In genomic region chr6:139531148-139531547, GRCh38 we compare ENCODE assay signal across 8 cellular contexts.
DNase-seq lines count a peak whose midpoint lies in the region; ATAC-seq and TF ChIP-seq lines count a peak whose summit lies in the region.
"Had no signal": no experiment of that assay in that cellular context is flagged by ENCODE, and none has a peak within 500 bp of the region (broad histone marks: within the 10 kb centered on the region; RNA-seq: fewer than 3 reads in every experiment).

No MANE protein-coding gene starts in this region.

- WGBS in spleen, 5 donors, result 78 to 87% (median 79%) methylated on average over 6 of the region's 6 CpGs

- H3K27me3 Mint-ChIP-seq in central memory CD8-positive, alpha-beta T cell, result no peaks in the 10 kb centered on the region

- H3K36me3 ChIP-seq in SK-N-MC (ENCODE audit: insufficient read depth, low read length), result peaks cover 8% of the 10 kb centered on the region; the same call in 1 of the 2 replicates
- no peaks in the 10 kb centered on the region for H3K36me3 ChIP-seq in spleen

- H3K27ac ChIP-seq in SK-N-MC, result peak overlapping the region; percentile 94
- H3K27ac ChIP-seq in spleen, result peak overlapping the region in 7 of 8 donors; percentile 10 to 65 (median 59)
- H3K27ac ChIP-seq: HL-60 had no signal

- H3K4me3 Mint-ChIP-seq in central memory CD8-positive, alpha-beta T cell, result peak overlapping the region; percentile 75

- H3K9me3 ChIP-seq in SK-N-MC (ENCODE audit: low read depth, low read length) (peaks cover 6% of the 10 kb centered on the region; the same call in 1 of the 2 replicates), spleen (no peaks in the 10 kb centered on the region)

- no peak for TF ChIP-seq CTCF in spleen (IDR thresholded peaks at IDR 0.05 in 8 of 11, conservative IDR thresholded peaks at IDR 0.05 in 3 of 11)

- peaks cover 41% of the 10 kb centered on the region for H3K4me1 Mint-ChIP-seq in central memory CD8-positive, alpha-beta T cell

- peaks cover 6 to 43% (median 23%) of the 10 kb centered on the region in 6 donors for H3K4me1 ChIP-seq in spleen

- intact Hi-C loops in spleen (cut with DNase I; ENCODE audit: low total_unique reads), result no loop called here

- ATAC-seq in GM21529 (IDR thresholded peaks at IDR 0.05; ENCODE audit: unreplicated experiment) (peak; percentile 59), GM19395 (IDR thresholded peaks at IDR 0.05; ENCODE audit: unreplicated experiment) (no peak), GM21786 (IDR thresholded peaks at IDR 0.05; ENCODE audit: unreplicated experiment) (no peak)
- ATAC-seq in central memory CD8-positive, alpha-beta T cell (replicated peaks; ENCODE audit: extremely low read depth, poor library complexity, severe bottlenecking), result peak; percentile 95

- peaks cover 5% of the 10 kb centered on the region for H3K9me3 Mint-ChIP-seq in central memory CD8-positive, alpha-beta T cell

- no peak for DNase-seq in SK-N-MC (ENCODE audit: low read depth, low spot score)
- DNase-seq in central memory CD8-positive, alpha-beta T cell (ENCODE audit: low spot score in 2 of 2), result peak in 1 of 2 donors; percentile 56
- no peak for DNase-seq in spleen
- DNase-seq in NCI-H1048 (lab: John Stamatoyannopoulos, UW), result no peak

- peak overlapping the region; percentile 94 for H3K27ac Mint-ChIP-seq in central memory CD8-positive, alpha-beta T cell (ENCODE audit: low read depth)

- H3K4me3 ChIP-seq in SK-N-MC (no peak overlapping the region), spleen (no peak overlapping the region)

- H3K9ac ChIP-seq in SK-N-MC (ENCODE audit: insufficient read length), result peak overlapping the region; percentile 60

- H3K27me3 ChIP-seq in spleen (replicated peaks in 1 of 7), result no peaks in the 10 kb centered on the region

- H3K36me3 Mint-ChIP-seq in central memory CD8-positive, alpha-beta T cell (ENCODE audit: insufficient read depth), result peaks cover 3% of the 10 kb centered on the region

- no peak for TF ChIP-seq POLR2A in spleen (IDR thresholded peaks at IDR 0.05)

Comparison
In these comparisons a context has a peak if more than half of its experiments do, and no peak if none do; other contexts are left out.
1. ATAC-seq: peak in GM21529 (single experiment) and central memory CD8-positive, alpha-beta T cell (single experiment); none in GM19395 (single experiment) and GM21786 (single experiment).